In genomic region chr5:52880541-52880940, GRCh38 we compare ENCODE assay signal across 27 cellular contexts.
"Had no signal": no experiment of that assay in that cellular context is flagged by ENCODE, and none has a peak within 500 bp of the region (broad histone marks: within the 10 kb centered on the region; RNA-seq: fewer than 3 reads in every experiment).

No MANE protein-coding gene starts in this region.

- H3K36me3 ChIP-seq: breast epithelium had no signal

- H3K27me3 ChIP-seq: ascending aorta, breast epithelium had no signal

- DNase-seq: activated CD4-positive, alpha-beta memory T cell treated with anti-CD3 and anti-CD28 coated beads, Interleukin-2, amount 10 ng/mL, durations not matched to agents 7 days and 5 days; activated CD4-positive, alpha-beta T cell treated with anti-CD3 and anti-CD28 coated beads for 1 hour; activated CD4-positive, alpha-beta T cell treated with anti-CD3 and anti-CD28 coated beads for 4 hours; activated CD4-positive, alpha-beta T cell treated with anti-CD3 and anti-CD28 coated beads, Interleukin-2, amount 10 ng/mL, durations not matched to agents 7 days and 5 days; activated CD4-positive, alpha-beta T cell treated with anti-CD3 and anti-CD28 coated beads, Interleukin-2, amount 50 U/mL, for 4 hours; activated CD8-positive, alpha-beta memory T cell treated with anti-CD3 and anti-CD28 coated beads, Interleukin-2, amount 50 U/mL, for 48 hours; activated gamma-delta T cell; activated naive CD4-positive, alpha-beta T cell; activated naive CD4-positive, alpha-beta T cell treated with anti-CD3 and anti-CD28 coated beads, Interleukin-2, amount 10 ng/mL, durations not matched to agents 7 days and 5 days; activated naive CD8-positive, alpha-beta T cell treated with anti-CD3 and anti-CD28 coated beads, Interleukin-2, amount 10 ng/mL, durations not matched to agents 7 days and 5 days; activated T-cell treated with anti-CD3 and anti-CD28 coated beads for 4 hours; activated T-cell treated with anti-CD3 and anti-CD28 coated beads, Interleukin-2, amount 50 U/mL, for 24 hours; activated T-cell treated with anti-CD3 and anti-CD28 coated beads, Interleukin-2, amount 50 U/mL, for 72 hours; cortex of kidney; dermis blood vessel endothelial cell; effector CD8-positive, alpha-beta T cell; foreskin fibroblast; head of caudate nucleus; T-helper 2 cell had no signal

- H3K27me3 Mint-ChIP-seq: activated naive CD4-positive, alpha-beta T cell treated with anti-CD3 and anti-CD28 coated beads, Interleukin-2, amount 10 ng/mL, durations not matched to agents 7 days and 5 days; activated T-cell treated with anti-CD3 and anti-CD28 coated beads, Interleukin-2, amount 50 U/mL, for 24 hours; central memory CD8-positive, alpha-beta T cell had no signal

- H3K4me1 Mint-ChIP-seq: activated CD4-positive, alpha-beta memory T cell treated with anti-CD3 and anti-CD28 coated beads, Interleukin-2, amount 10 ng/mL, durations not matched to agents 7 days and 5 days; activated CD4-positive, alpha-beta T cell treated with anti-CD3 and anti-CD28 coated beads, Interleukin-2, amount 10 ng/mL, durations not matched to agents 7 days and 5 days; activated naive CD4-positive, alpha-beta T cell treated with anti-CD3 and anti-CD28 coated beads, Interleukin-2, amount 10 ng/mL, durations not matched to agents 7 days and 5 days; activated naive CD8-positive, alpha-beta T cell treated with anti-CD3 and anti-CD28 coated beads, Interleukin-2, amount 10 ng/mL, durations not matched to agents 7 days and 5 days; brain; central memory CD8-positive, alpha-beta T cell; WTC11 had no signal

- ATAC-seq: activated naive CD4-positive, alpha-beta T cell treated with anti-CD3 and anti-CD28 coated beads, Interleukin-2, amount 50 U/mL, for 72 hours; activated T-cell treated with anti-CD3 and anti-CD28 coated beads, Interleukin-2, amount 50 U/mL, for 72 hours; esophagus mucosa; WTC11 had no signal

- H3K27ac Mint-ChIP-seq: activated CD4-positive, alpha-beta memory T cell treated with anti-CD3 and anti-CD28 coated beads, Interleukin-2, amount 10 ng/mL, durations not matched to agents 7 days and 5 days; activated CD4-positive, alpha-beta T cell treated with anti-CD3 and anti-CD28 coated beads, Interleukin-2, amount 10 ng/mL, durations not matched to agents 7 days and 5 days; activated naive CD4-positive, alpha-beta T cell treated with anti-CD3 and anti-CD28 coated beads, Interleukin-2, amount 10 ng/mL, durations not matched to agents 7 days and 5 days; activated naive CD4-positive, alpha-beta T cell treated with anti-CD3 and anti-CD28 coated beads, Interleukin-2, amount 50 U/mL, for 72 hours; activated naive CD8-positive, alpha-beta T cell treated with anti-CD3 and anti-CD28 coated beads, Interleukin-2, amount 10 ng/mL, durations not matched to agents 7 days and 5 days; activated T-cell treated with anti-CD3 and anti-CD28 coated beads, Interleukin-2, amount 50 U/mL, for 24 hours; activated T-cell treated with anti-CD3 and anti-CD28 coated beads, Interleukin-2, amount 50 U/mL, for 72 hours; brain; WTC11 had no signal

- H3K9me3 Mint-ChIP-seq: activated CD4-positive, alpha-beta memory T cell treated with anti-CD3 and anti-CD28 coated beads, Interleukin-2, amount 10 ng/mL, durations not matched to agents 7 days and 5 days; activated CD4-positive, alpha-beta T cell treated with anti-CD3 and anti-CD28 coated beads, Interleukin-2, amount 10 ng/mL, durations not matched to agents 7 days and 5 days; activated naive CD4-positive, alpha-beta T cell treated with anti-CD3 and anti-CD28 coated beads, Interleukin-2, amount 10 ng/mL, durations not matched to agents 7 days and 5 days; activated naive CD4-positive, alpha-beta T cell treated with anti-CD3 and anti-CD28 coated beads, Interleukin-2, amount 50 U/mL, for 72 hours; activated naive CD8-positive, alpha-beta T cell treated with anti-CD3 and anti-CD28 coated beads, Interleukin-2, amount 10 ng/mL, durations not matched to agents 7 days and 5 days; activated T-cell treated with anti-CD3 and anti-CD28 coated beads, Interleukin-2, amount 50 U/mL, for 24 hours; activated T-cell treated with anti-CD3 and anti-CD28 coated beads, Interleukin-2, amount 50 U/mL, for 72 hours; central memory CD8-positive, alpha-beta T cell; WTC11 had no signal

- H3K4me3 ChIP-seq: ascending aorta, breast epithelium had no signal

- H3K9me3 ChIP-seq: ascending aorta, breast epithelium had no signal

- H3K36me3 Mint-ChIP-seq: activated naive CD4-positive, alpha-beta T cell treated with anti-CD3 and anti-CD28 coated beads, Interleukin-2, amount 10 ng/mL, durations not matched to agents 7 days and 5 days; activated naive CD4-positive, alpha-beta T cell treated with anti-CD3 and anti-CD28 coated beads, Interleukin-2, amount 50 U/mL, for 72 hours; brain; WTC11 had no signal

- H3K27ac ChIP-seq: breast epithelium, VCaP had no signal

- H3K4me1 ChIP-seq: breast epithelium had no signal

- H3K4me3 Mint-ChIP-seq: activated CD4-positive, alpha-beta memory T cell treated with anti-CD3 and anti-CD28 coated beads, Interleukin-2, amount 10 ng/mL, durations not matched to agents 7 days and 5 days; activated CD4-positive, alpha-beta T cell treated with anti-CD3 and anti-CD28 coated beads, Interleukin-2, amount 10 ng/mL, durations not matched to agents 7 days and 5 days; activated naive CD4-positive, alpha-beta T cell treated with anti-CD3 and anti-CD28 coated beads, Interleukin-2, amount 10 ng/mL, durations not matched to agents 7 days and 5 days; activated naive CD8-positive, alpha-beta T cell treated with anti-CD3 and anti-CD28 coated beads, Interleukin-2, amount 10 ng/mL, durations not matched to agents 7 days and 5 days; activated T-cell treated with anti-CD3 and anti-CD28 coated beads, Interleukin-2, amount 50 U/mL, for 24 hours; activated T-cell treated with anti-CD3 and anti-CD28 coated beads, Interleukin-2, amount 50 U/mL, for 72 hours; brain; central memory CD8-positive, alpha-beta T cell; WTC11 had no signal
